In the genomic region with DNA sequence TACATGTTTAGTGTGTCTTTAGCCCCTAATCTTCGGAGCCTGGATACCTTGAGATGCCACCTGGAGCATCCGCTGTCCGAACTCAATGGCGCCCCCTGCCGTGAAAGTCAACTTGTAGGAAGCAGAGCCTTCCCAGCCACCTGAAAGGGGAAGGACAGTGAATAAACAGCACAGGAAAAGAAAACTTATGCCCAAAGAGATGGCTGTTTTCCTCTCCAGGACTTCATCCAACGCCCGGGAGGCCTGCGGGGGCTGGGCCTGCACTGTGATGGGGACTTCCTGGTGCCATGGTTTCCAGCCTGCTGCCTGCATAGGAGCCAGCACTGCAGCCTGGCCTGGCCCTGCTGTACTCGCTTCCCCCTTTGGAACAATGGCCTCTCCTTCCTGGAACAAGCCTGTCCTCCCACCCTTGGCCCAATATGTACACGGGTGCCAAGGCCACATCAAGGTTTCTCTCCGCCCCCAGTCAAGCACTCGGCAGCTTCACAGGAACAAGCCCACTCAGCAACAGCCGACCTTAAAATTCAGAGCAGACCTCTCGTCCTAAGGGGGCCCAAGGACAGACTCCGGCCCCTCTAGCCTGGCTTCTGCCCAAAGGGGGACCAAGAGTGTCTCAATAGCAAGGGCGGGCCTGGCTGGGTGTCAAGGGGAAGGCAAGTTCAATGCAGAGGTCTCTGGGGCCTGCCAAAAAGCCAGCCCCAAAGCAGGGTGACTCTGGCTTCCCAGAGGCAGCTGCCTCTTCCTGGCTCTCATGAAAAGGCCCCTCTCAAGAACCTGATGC, we compare ENCODE assay signal across 8 cellular contexts. TPM values are rescaled to one million over a fixed set of nuclear protein-coding genes. Genes with fewer than 3 reads are reported as not detected.
DNase-seq lines count a peak whose midpoint lies in the region; ATAC-seq and TF ChIP-seq lines count a peak whose summit lies in the region.

No MANE protein-coding gene starts in this region.

- no peak overlapping the region for H3K23ac ChIP-seq in mesenchymal stem cell (ENCODE audit: low read length in 2 of 2)

- no peak overlapping the region for H3K14ac ChIP-seq in mesenchymal stem cell (ENCODE audit: low read length in 2 of 2)

- intact Hi-C loops in colonic mucosa (cut with DNase I) = no loop called here

- H3K9me3 ChIP-seq in colonic mucosa (no peaks in the 10 kb centered on the region), mesenchymal stem cell (ENCODE audit: control insufficient read depth, low read length) (no peaks in the 10 kb centered on the region)

- DNase-seq in GM10266 (ENCODE audit: extremely low spot score) (peak; percentile 49), NCI-H2171 treated with DMSO at 0.1 percent for 48 hours (lab: John Stamatoyannopoulos, UW) (peak; percentile 10), colonic mucosa (peak; percentile 93), mesenchymal stem cell (peak; percentile 40)
- peak; percentile 82 to 87 for DNase-seq in activated CD4-positive, alpha-beta T cell treated with anti-CD3 and anti-CD28 coated beads for 4 hours
- peak; percentile 55 to 83 for DNase-seq in stimulated activated CD8-positive, alpha-beta memory T cell treated with anti-CD3 and anti-CD28 coated beads, Interleukin-4, amount 100 ng/mL, for 4 hours (ENCODE audit: low read depth in 2 of 2, low spot score in 1 of 2)

- TF ChIP-seq CTCF in GM10266 (IDR thresholded peaks at IDR 0.05; ENCODE audit: control insufficient read depth, insufficient read depth, low read depth, missing control alignments) (peak; percentile 78), colonic mucosa (IDR thresholded peaks at IDR 0.05) (peak; percentile 68)

- H3K18ac ChIP-seq in mesenchymal stem cell (ENCODE audit: low read depth in 1 of 2, low read length in 2 of 2) = no peak overlapping the region

- H4K8ac ChIP-seq in mesenchymal stem cell (ENCODE audit: low read length) = no peak overlapping the region

- H3K4me3 ChIP-seq in colonic mucosa (no peak overlapping the region), mesenchymal stem cell (ENCODE audit: insufficient read depth in 1 of 2, low read depth in 1 of 2, low read length in 2 of 2) (no peak overlapping the region)

- WGBS in mesenchymal stem cell = 69% methylated on average over 16 of the region's 16 CpGs

- no peak overlapping the region for H2BK120ac ChIP-seq in mesenchymal stem cell (ENCODE audit: low read depth, low read length)

- H3K4me1 ChIP-seq in colonic mucosa = peaks cover 28% of the 10 kb centered on the region
- peaks cover 28% of the 10 kb centered on the region for H3K4me1 ChIP-seq in mesenchymal stem cell (ENCODE audit: control insufficient read depth, insufficient read depth, low read depth, low read length)

- H3K27ac ChIP-seq in colonic mucosa = no peak overlapping the region
- H3K27ac ChIP-seq in mesenchymal stem cell (ENCODE audit: low read length, poor library complexity, severe bottlenecking) = no peak overlapping the region

- H3K79me1 ChIP-seq in mesenchymal stem cell (replicated peaks; ENCODE audit: low read length, poor library complexity, severe bottlenecking) = peaks cover 17% of the 10 kb centered on the region

- H3K9ac ChIP-seq in colonic mucosa (ENCODE audit: low read depth in 2 of 2, low read length in 2 of 2) (peak overlapping the region in 1 of 2 donors; percentile 1), mesenchymal stem cell (ENCODE audit: low read length) (no peak overlapping the region)

- H2AK5ac ChIP-seq in mesenchymal stem cell (ENCODE audit: low read length, severe bottlenecking) = no peak overlapping the region

- ATAC-seq in HG03097 (IDR thresholded peaks at IDR 0.05; ENCODE audit: low FRiP score, unreplicated experiment) (no peak), HG02678 (IDR thresholded peaks at IDR 0.05; ENCODE audit: unreplicated experiment) (no peak)

- no peak overlapping the region for H2BK12ac ChIP-seq in mesenchymal stem cell (ENCODE audit: low read length in 2 of 2)

- H3K27me3 ChIP-seq in colonic mucosa = no peaks in the 10 kb centered on the region
- H3K27me3 ChIP-seq in mesenchymal stem cell (ENCODE audit: control insufficient read depth in 1 of 2, insufficient read depth in 1 of 2, low read length in 2 of 2) = no peaks in the 10 kb centered on the region

- no peak overlapping the region for H3K4ac ChIP-seq in mesenchymal stem cell (ENCODE audit: low read depth in 1 of 2, low read length in 2 of 2)

- no peak overlapping the region for H2BK5ac ChIP-seq in mesenchymal stem cell (ENCODE audit: low read depth, low read length, poor library complexity, severe bottlenecking)

- no peak overlapping the region for H3K4me2 ChIP-seq in mesenchymal stem cell (ENCODE audit: low read length, poor library complexity, severe bottlenecking)

- no peak overlapping the region for H2AFZ ChIP-seq in mesenchymal stem cell (ENCODE audit: low read depth, low read length)

- H2BK15ac ChIP-seq in mesenchymal stem cell (ENCODE audit: low read depth, poor library complexity, severe bottlenecking) = peak overlapping the region; percentile 62

- H3K36me3 ChIP-seq in colonic mucosa (peaks cover 32% of the 10 kb centered on the region), mesenchymal stem cell (ENCODE audit: control insufficient read depth in 1 of 2, insufficient read depth in 2 of 2, low read depth in 1 of 2, low read length in 2 of 2) (peaks cover 62 to 70% of the 10 kb centered on the region in 2 experiments)

- no peak overlapping the region for H4K91ac ChIP-seq in mesenchymal stem cell (ENCODE audit: low read length)

RNA-seq across cellular contexts. Expression of a gene that starts 4.5 kb away (rescaled TPM):
- 10 to 100 TPM; 25.9 to 35.0 TPM for total RNA-seq in colonic mucosa
- 1.1 TPM for polyA plus RNA-seq in mesenchymal stem cell (2013, experiment 1 of 2)
- polyA plus RNA-seq in mesenchymal stem cell (2013, experiment 2 of 2) = 0.49 TPM

RNA-seq across cellular contexts. Expression of a gene that starts 6.4 kb away (rescaled TPM):
- total RNA-seq in colonic mucosa = 100 to 1,000 TPM in 1 of 2 donors, 10 to 100 TPM in 1; 69.8 to 102 TPM
- polyA plus RNA-seq in mesenchymal stem cell (2013, experiment 1 of 2) = 173 TPM
- 171 TPM for polyA plus RNA-seq in mesenchymal stem cell (2013, experiment 2 of 2)

RNA-seq across cellular contexts. Expression of a gene that starts 29.7 kb away (rescaled TPM):
- total RNA-seq in colonic mucosa = 10 to 100 TPM; 33.7 to 71.5 TPM
- 42.8 TPM for polyA plus RNA-seq in mesenchymal stem cell (2013, experiment 1 of 2)
- 46.1 TPM for polyA plus RNA-seq in mesenchymal stem cell (2013, experiment 2 of 2)

RNA-seq across cellular contexts. Expression of a gene that starts 48.0 kb away (rescaled TPM):
- total RNA-seq in colonic mucosa = 10 to 100 TPM; 14.5 to 26.0 TPM
- polyA plus RNA-seq in mesenchymal stem cell (2013, experiment 1 of 2) = 15.7 TPM
- 15.2 TPM for polyA plus RNA-seq in mesenchymal stem cell (2013, experiment 2 of 2)

RNA-seq across cellular contexts. Expression of a gene that starts 56.0 kb away (rescaled TPM):
- 100 to 1,000 TPM in 1 of 2 donors, 10 to 100 TPM in 1; 88.6 to 190 TPM for total RNA-seq in colonic mucosa
- polyA plus RNA-seq in mesenchymal stem cell (2013, experiment 1 of 2) = 44.2 TPM
- polyA plus RNA-seq in mesenchymal stem cell (2013, experiment 2 of 2) = 41.8 TPM

Comparison
In these comparisons a context has a peak if more than half of its experiments do, and no peak if none do; other contexts are left out.
1. DNase-seq: peak in every context shown above with its lines; median percentile 93 in colonic mucosa; 84 in activated CD4-positive, alpha-beta T cell treated with anti-CD3 and anti-CD28 coated beads for 4 hours; 69 in stimulated activated CD8-positive, alpha-beta memory T cell treated with anti-CD3 and anti-CD28 coated beads, Interleukin-4, amount 100 ng/mL, for 4 hours; 49 in GM10266; 40 in mesenchymal stem cell; 10 in NCI-H2171 treated with DMSO at 0.1 percent for 48 hours.